Comparison of ENCODE assay signal across 8 cellular contexts in the genomic region with DNA sequence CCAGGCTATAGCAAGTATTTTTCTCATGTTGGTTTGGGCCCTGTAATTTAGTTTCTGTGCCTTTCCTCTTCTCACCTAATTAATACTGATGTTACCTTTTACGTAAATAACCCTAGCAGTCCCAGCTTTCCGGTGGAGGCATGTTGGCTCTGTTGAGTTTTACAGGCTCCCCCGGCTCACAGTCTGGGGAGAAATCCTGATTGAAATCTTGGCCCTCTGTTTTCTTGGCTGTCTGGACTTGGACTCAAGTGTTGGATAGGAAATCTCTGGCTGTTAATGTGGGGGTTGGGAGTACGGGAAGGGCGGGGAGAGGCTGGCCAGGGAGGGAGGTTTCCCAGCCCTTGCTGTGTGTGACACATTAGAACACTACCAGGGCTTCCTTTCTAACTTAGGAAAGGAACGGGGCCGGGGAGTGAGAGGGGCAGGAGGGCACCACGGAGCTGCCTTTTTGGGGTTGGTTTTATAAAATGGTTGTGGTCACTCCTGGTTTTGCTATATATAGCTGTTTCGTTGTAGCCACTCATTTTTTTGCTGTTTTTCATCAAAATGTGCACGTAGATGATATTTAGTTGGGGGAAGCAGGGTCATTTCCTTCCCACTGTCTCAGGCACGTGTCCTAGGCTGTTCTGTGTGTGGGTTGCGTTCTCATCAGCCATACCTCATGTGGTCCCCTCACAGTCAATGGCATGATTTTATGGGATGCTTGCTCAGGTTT. TPM values are rescaled to one million over a fixed set of nuclear protein-coding genes. Genes with fewer than 3 reads are reported as not detected.
A peak's percentile ranks its signal among the peaks of the same experiment; 100 is the strongest.
DNase-seq lines count a peak whose midpoint lies in the region; ATAC-seq and TF ChIP-seq lines count a peak whose summit lies in the region.

No MANE protein-coding gene starts in this region.

- H3K36me3 ChIP-seq in muscle layer of colon (ENCODE audit: insufficient read depth, low read length) = no peaks in the 10 kb centered on the region

- no peaks in the 10 kb centered on the region for H3K9me3 ChIP-seq in muscle layer of colon (ENCODE audit: low read length)

- H3K4me3 Mint-ChIP-seq in endothelial cell (ENCODE audit: unreplicated experiment) = no peak overlapping the region
- no peak overlapping the region for H3K4me3 Mint-ChIP-seq in activated CD4-positive, alpha-beta memory T cell treated with anti-CD3 and anti-CD28 coated beads, Interleukin-2, amount 10 ng/mL, durations not matched to agents 7 days and 5 days

- H3K27ac ChIP-seq in muscle layer of colon (ENCODE audit: low read depth, low read length) = peak overlapping the region; percentile 83

- DNase-seq in Kasumi-1 (lab: John Stamatoyannopoulos, UW) = peak; percentile 59
- DNase-seq in endothelial cell (ENCODE audit: low spot score) = peak; percentile 52
- no peak for DNase-seq in stimulated activated CD4-positive, alpha-beta T cell treated with anti-CD3 and anti-CD28 coated beads, Interleukin-4, amount 100 ng/mL, for 1 hour
- DNase-seq in NCI-H1436 treated with DMSO at 0.1 percent for 48 hours (lab: John Stamatoyannopoulos, UW) = no peak
- no peak for DNase-seq in activated gamma-delta T cell (lab: John Stamatoyannopoulos, UW)
- no peak for DNase-seq in activated CD4-positive, alpha-beta memory T cell treated with anti-CD3 and anti-CD28 coated beads, Interleukin-2, amount 10 ng/mL, durations not matched to agents 7 days and 5 days

- peak overlapping the region; percentile 55 for H3K9ac ChIP-seq in muscle layer of colon (ENCODE audit: low read length)

- TF ChIP-seq CTCF in endothelial cell (IDR thresholded peaks at IDR 0.05; ENCODE audit: unreplicated experiment) = no peak

- H3K4me3 ChIP-seq in muscle layer of colon (ENCODE audit: low read depth in 1 of 2, low read length in 2 of 2) = peak overlapping the region in 1 of 2 donors; percentile 43

- POLR2A ChIA-PET in activated CD4-positive, alpha-beta memory T cell treated with anti-CD3 and anti-CD28 coated beads, Interleukin-2, amount 10 ng/mL, durations not matched to agents 7 days and 5 days (lab: Charles Lee) = no interaction called here

- peaks cover 1% of the 10 kb centered on the region for H3K27me3 Mint-ChIP-seq in endothelial cell (ENCODE audit: unreplicated experiment)
- H3K27me3 Mint-ChIP-seq in activated CD4-positive, alpha-beta memory T cell treated with anti-CD3 and anti-CD28 coated beads, Interleukin-2, amount 10 ng/mL, durations not matched to agents 7 days and 5 days = peaks cover 20% of the 10 kb centered on the region

- peaks cover 67% of the 10 kb centered on the region for H3K4me1 ChIP-seq in muscle layer of colon (ENCODE audit: insufficient read depth, low read length)

- ATAC-seq in GM19467 (IDR thresholded peaks at IDR 0.05; ENCODE audit: unreplicated experiment) = peak; percentile 30

- no peaks in the 10 kb centered on the region for H3K9me3 Mint-ChIP-seq in endothelial cell (ENCODE audit: unreplicated experiment)
- no peaks in the 10 kb centered on the region for H3K9me3 Mint-ChIP-seq in activated CD4-positive, alpha-beta memory T cell treated with anti-CD3 and anti-CD28 coated beads, Interleukin-2, amount 10 ng/mL, durations not matched to agents 7 days and 5 days

- no peaks in the 10 kb centered on the region for H3K27me3 ChIP-seq in muscle layer of colon (ENCODE audit: control insufficient read depth in 1 of 2, insufficient read depth in 2 of 2, low read length in 2 of 2)

- no peaks in the 10 kb centered on the region for H3K36me3 Mint-ChIP-seq in endothelial cell (ENCODE audit: low read depth, unreplicated experiment)
- H3K36me3 Mint-ChIP-seq in activated CD4-positive, alpha-beta memory T cell treated with anti-CD3 and anti-CD28 coated beads, Interleukin-2, amount 10 ng/mL, durations not matched to agents 7 days and 5 days (ENCODE audit: low read depth) = no peaks in the 10 kb centered on the region

- peaks cover 42% of the 10 kb centered on the region for H3K4me1 Mint-ChIP-seq in endothelial cell (ENCODE audit: unreplicated experiment)
- H3K4me1 Mint-ChIP-seq in activated CD4-positive, alpha-beta memory T cell treated with anti-CD3 and anti-CD28 coated beads, Interleukin-2, amount 10 ng/mL, durations not matched to agents 7 days and 5 days = no peaks in the 10 kb centered on the region

- CTCF ChIA-PET in activated CD4-positive, alpha-beta memory T cell treated with anti-CD3 and anti-CD28 coated beads, Interleukin-2, amount 10 ng/mL, durations not matched to agents 7 days and 5 days (lab: Charles Lee) = no interaction called here

- peak overlapping the region; percentile 93 for H3K27ac Mint-ChIP-seq in endothelial cell (ENCODE audit: unreplicated experiment)
- no peak overlapping the region for H3K27ac Mint-ChIP-seq in activated CD4-positive, alpha-beta memory T cell treated with anti-CD3 and anti-CD28 coated beads, Interleukin-2, amount 10 ng/mL, durations not matched to agents 7 days and 5 days

RNA-seq across cellular contexts. Expression of a gene that starts 10.9 kb away (rescaled TPM):
- total RNA-seq in endothelial cell (ENCODE audit: unreplicated experiment) = 229 TPM
- total RNA-seq in activated CD4-positive, alpha-beta memory T cell treated with anti-CD3 and anti-CD28 coated beads, Interleukin-2, amount 10 ng/mL, durations not matched to agents 7 days and 5 days = 1 to 10 TPM; 8.1 to 8.3 TPM

Comparison
In these comparisons a context has a peak if more than half of its experiments do, and no peak if none do; other contexts are left out.
1. DNase-seq: peak in Kasumi-1 (2 of 2) and endothelial cell (single experiment); none in stimulated activated CD4-positive, alpha-beta T cell treated with anti-CD3 and anti-CD28 coated beads, Interleukin-4, amount 100 ng/mL, for 1 hour (single experiment), NCI-H1436 treated with DMSO at 0.1 percent for 48 hours (single experiment), activated gamma-delta T cell (single experiment) and activated CD4-positive, alpha-beta memory T cell treated with anti-CD3 and anti-CD28 coated beads, Interleukin-2, amount 10 ng/mL, durations not matched to agents 7 days and 5 days (single experiment).
2. RNA of a gene that starts 10.9 kb away (total RNA-seq): 229 TPM in endothelial cell (single experiment); 8.1 to 8.3 TPM in activated CD4-positive, alpha-beta memory T cell treated with anti-CD3 and anti-CD28 coated beads, Interleukin-2, amount 10 ng/mL, durations not matched to agents 7 days and 5 days; every median in the first group is over 10 times any median in the second.